13 cellular contexts compared by ENCODE assay signal in genomic region chr1:200880212-200880611, GRCh38. TPM values are rescaled to one million over a fixed set of nuclear protein-coding genes. Genes with fewer than 3 reads are reported as not detected.
A peak's percentile ranks its signal among the peaks of the same experiment; 100 is the strongest.
DNase-seq lines count a peak whose midpoint lies in the region; ATAC-seq and TF ChIP-seq lines count a peak whose summit lies in the region.
"Had no signal": no experiment of that assay in that cellular context is flagged by ENCODE, and none has a peak within 500 bp of the region (broad histone marks: within the 10 kb centered on the region; RNA-seq: fewer than 3 reads in every experiment).

No MANE protein-coding gene starts in this region.

- no peak overlapping the region for H3K4me3 ChIP-seq in uterus
- H3K4me3 ChIP-seq: BLaER1 had no signal

- H3K27ac ChIP-seq in uterus: no peak overlapping the region
- H3K27ac ChIP-seq: BLaER1 had no signal

- no peak for TF ChIP-seq POLR2A in uterus (IDR thresholded peaks at IDR 0.05)

- no peak for TF ChIP-seq CTCF in uterus (IDR thresholded peaks at IDR 0.05)

- H3K36me3 ChIP-seq in uterus: no peaks in the 10 kb centered on the region
- H3K36me3 ChIP-seq: BLaER1 had no signal

- no peaks in the 10 kb centered on the region for H3K9me3 ChIP-seq in uterus
- H3K9me3 ChIP-seq: BLaER1, SK-N-SH had no signal

- intact Hi-C loops in uterus (cut with DNase I; ENCODE audit: low total_unique reads): no loop called here

- H3K4me1 ChIP-seq in uterus: no peaks in the 10 kb centered on the region

- peak; percentile 38 for DNase-seq in activated naive CD4-positive, alpha-beta T cell treated with Interleukin-2 at 50 U/mL for 16 hours
- no peak for DNase-seq in activated naive CD4-positive, alpha-beta T cell treated with anti-CD3 and anti-CD28 coated beads, Interleukin-2, amount 50 U/mL, for 16 hours
- peak; percentile 79 for DNase-seq in NCI-H146 (lab: John Stamatoyannopoulos, UW)
- DNase-seq in stimulated activated CD8-positive, alpha-beta memory T cell treated with anti-CD3 and anti-CD28 coated beads, Interleukin-15, amount 100 ng/mL, for 48 hours (ENCODE audit: low read depth in 2 of 2): peak; percentile 24 to 32
- DNase-seq in uterus: no peak
- no peak for DNase-seq in hippocampal formation (lab: John Stamatoyannopoulos, UW)
- DNase-seq in stimulated activated naive CD4-positive, alpha-beta T cell treated with Interleukin-2 at 50 U/mL for 16 hours (lab: John Stamatoyannopoulos, UW): no peak
- DNase-seq: activated gamma-delta T cell; effector CD4-positive, alpha-beta T cell; SK-N-SH had no signal

- peak; percentile 54 for ATAC-seq in GM21786 (IDR thresholded peaks at IDR 0.05; ENCODE audit: unreplicated experiment)

- no peaks in the 10 kb centered on the region for H3K27me3 ChIP-seq in uterus
- H3K27me3 ChIP-seq: BLaER1 had no signal

RNA-seq across cellular contexts. Expression of gene GPR25, which starts 7.4 kb away (rescaled TPM):
- under 1 TPM in 1 of 4 donors, not detected in 3; 0.28 TPM for total RNA-seq in uterus
- total RNA-seq: subcutaneous adipose tissue had no signal

RNA-seq across cellular contexts. Expression of gene INAVA, which starts 14.5 kb away (rescaled TPM):
- 1 to 10 TPM in 2 of 4 donors, under 1 TPM in 1, not detected in 1; 0.59 to 8.5 (median 1.5) TPM for total RNA-seq in uterus
- total RNA-seq: subcutaneous adipose tissue had no signal

Comparison
In these comparisons a context has a peak if more than half of its experiments do, and no peak if none do; other contexts are left out.
1. DNase-seq: peak in activated naive CD4-positive, alpha-beta T cell treated with Interleukin-2 at 50 U/mL for 16 hours (single experiment), NCI-H146 (single experiment) and stimulated activated CD8-positive, alpha-beta memory T cell treated with anti-CD3 and anti-CD28 coated beads, Interleukin-15, amount 100 ng/mL, for 48 hours (2 of 2); none in activated naive CD4-positive, alpha-beta T cell treated with anti-CD3 and anti-CD28 coated beads, Interleukin-2, amount 50 U/mL, for 16 hours (single experiment), uterus (0 of 2), hippocampal formation (0 of 2) and stimulated activated naive CD4-positive, alpha-beta T cell treated with Interleukin-2 at 50 U/mL for 16 hours (single experiment).